ENCODE assay signal across 1 cellular context in the genomic region with DNA sequence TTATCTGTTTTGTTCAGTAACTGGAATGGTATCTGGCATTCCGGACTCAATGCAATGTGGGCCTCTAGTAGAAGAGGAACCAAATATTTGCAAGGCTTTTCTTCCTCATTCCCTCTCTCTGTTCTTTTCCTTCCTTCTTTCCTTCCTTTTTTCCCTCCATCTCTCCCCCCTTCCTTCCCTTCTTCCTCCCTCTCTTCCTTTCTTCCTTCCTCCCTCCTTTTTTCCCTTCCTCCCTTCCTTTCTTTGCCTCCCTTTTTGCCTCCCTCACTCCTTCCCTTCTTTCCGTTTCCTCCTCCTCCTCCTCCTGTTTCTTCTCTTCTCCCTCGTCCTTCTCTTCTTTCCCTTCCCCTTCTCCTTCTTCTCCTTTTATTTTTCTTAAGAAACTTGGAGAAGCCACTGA.
TF ChIP-seq lines count a peak whose summit lies in the region.

No MANE protein-coding gene starts in this region.

TF ChIP-seq in WTC11, 78 proteins besides CTCF, POLR2A, EP300 and RAD21 (continued from another document):
- TF ChIP-seq, protein P1, sequence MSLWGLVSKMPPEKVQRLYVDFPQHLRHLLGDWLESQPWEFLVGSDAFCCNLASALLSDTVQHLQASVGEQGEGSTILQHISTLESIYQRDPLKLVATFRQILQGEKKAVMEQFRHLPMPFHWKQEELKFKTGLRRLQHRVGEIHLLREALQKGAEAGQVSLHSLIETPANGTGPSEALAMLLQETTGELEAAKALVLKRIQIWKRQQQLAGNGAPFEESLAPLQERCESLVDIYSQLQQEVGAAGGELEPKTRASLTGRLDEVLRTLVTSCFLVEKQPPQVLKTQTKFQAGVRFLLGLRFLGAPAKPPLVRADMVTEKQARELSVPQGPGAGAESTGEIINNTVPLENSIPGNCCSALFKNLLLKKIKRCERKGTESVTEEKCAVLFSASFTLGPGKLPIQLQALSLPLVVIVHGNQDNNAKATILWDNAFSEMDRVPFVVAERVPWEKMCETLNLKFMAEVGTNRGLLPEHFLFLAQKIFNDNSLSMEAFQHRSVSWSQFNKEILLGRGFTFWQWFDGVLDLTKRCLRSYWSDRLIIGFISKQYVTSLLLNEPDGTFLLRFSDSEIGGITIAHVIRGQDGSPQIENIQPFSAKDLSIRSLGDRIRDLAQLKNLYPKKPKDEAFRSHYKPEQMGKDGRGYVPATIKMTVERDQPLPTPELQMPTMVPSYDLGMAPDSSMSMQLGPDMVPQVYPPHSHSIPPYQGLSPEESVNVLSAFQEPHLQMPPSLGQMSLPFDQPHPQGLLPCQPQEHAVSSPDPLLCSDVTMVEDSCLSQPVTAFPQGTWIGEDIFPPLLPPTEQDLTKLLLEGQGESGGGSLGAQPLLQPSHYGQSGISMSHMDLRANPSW (CRISPR knock-in tag; conservative IDR thresholded peaks at IDR 0.05; ENCODE audit: low read depth): no peak
- TF ChIP-seq, protein P2, sequence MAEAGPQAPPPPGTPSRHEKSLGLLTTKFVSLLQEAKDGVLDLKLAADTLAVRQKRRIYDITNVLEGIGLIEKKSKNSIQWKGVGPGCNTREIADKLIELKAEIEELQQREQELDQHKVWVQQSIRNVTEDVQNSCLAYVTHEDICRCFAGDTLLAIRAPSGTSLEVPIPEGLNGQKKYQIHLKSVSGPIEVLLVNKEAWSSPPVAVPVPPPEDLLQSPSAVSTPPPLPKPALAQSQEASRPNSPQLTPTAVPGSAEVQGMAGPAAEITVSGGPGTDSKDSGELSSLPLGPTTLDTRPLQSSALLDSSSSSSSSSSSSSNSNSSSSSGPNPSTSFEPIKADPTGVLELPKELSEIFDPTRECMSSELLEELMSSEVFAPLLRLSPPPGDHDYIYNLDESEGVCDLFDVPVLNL (CRISPR knock-in tag; IDR thresholded peaks at IDR 0.05; ENCODE audit: borderline replicate concordance, low read depth): no peak
- TF ChIP-seq SMAD3 (CRISPR knock-in tag; IDR thresholded peaks at IDR 0.05; ENCODE audit: borderline replicate concordance) (no peak), CREB1 (CRISPR knock-in tag; IDR thresholded peaks at IDR 0.05) (no peak)
- TF ChIP-seq, protein P3, sequence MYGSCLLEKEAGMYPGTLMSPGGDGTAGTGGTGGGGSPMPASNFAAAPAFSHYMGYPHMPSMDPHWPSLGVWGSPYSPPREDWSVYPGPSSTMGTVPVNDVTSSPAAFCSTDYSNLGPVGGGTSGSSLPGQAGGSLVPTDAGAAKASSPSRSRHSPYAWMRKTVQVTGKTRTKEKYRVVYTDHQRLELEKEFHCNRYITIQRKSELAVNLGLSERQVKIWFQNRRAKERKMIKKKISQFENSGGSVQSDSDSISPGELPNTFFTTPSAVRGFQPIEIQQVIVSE (CRISPR knock-in tag; IDR thresholded peaks at IDR 0.05; ENCODE audit: borderline replicate concordance): no peak
- TF ChIP-seq, protein P4, sequence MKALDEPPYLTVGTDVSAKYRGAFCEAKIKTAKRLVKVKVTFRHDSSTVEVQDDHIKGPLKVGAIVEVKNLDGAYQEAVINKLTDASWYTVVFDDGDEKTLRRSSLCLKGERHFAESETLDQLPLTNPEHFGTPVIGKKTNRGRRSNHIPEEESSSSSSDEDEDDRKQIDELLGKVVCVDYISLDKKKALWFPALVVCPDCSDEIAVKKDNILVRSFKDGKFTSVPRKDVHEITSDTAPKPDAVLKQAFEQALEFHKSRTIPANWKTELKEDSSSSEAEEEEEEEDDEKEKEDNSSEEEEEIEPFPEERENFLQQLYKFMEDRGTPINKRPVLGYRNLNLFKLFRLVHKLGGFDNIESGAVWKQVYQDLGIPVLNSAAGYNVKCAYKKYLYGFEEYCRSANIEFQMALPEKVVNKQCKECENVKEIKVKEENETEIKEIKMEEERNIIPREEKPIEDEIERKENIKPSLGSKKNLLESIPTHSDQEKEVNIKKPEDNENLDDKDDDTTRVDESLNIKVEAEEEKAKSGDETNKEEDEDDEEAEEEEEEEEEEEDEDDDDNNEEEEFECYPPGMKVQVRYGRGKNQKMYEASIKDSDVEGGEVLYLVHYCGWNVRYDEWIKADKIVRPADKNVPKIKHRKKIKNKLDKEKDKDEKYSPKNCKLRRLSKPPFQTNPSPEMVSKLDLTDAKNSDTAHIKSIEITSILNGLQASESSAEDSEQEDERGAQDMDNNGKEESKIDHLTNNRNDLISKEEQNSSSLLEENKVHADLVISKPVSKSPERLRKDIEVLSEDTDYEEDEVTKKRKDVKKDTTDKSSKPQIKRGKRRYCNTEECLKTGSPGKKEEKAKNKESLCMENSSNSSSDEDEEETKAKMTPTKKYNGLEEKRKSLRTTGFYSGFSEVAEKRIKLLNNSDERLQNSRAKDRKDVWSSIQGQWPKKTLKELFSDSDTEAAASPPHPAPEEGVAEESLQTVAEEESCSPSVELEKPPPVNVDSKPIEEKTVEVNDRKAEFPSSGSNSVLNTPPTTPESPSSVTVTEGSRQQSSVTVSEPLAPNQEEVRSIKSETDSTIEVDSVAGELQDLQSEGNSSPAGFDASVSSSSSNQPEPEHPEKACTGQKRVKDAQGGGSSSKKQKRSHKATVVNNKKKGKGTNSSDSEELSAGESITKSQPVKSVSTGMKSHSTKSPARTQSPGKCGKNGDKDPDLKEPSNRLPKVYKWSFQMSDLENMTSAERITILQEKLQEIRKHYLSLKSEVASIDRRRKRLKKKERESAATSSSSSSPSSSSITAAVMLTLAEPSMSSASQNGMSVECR (CRISPR knock-in tag; IDR thresholded peaks at IDR 0.05; ENCODE audit: borderline replicate concordance): no peak
- TF ChIP-seq, protein P5, sequence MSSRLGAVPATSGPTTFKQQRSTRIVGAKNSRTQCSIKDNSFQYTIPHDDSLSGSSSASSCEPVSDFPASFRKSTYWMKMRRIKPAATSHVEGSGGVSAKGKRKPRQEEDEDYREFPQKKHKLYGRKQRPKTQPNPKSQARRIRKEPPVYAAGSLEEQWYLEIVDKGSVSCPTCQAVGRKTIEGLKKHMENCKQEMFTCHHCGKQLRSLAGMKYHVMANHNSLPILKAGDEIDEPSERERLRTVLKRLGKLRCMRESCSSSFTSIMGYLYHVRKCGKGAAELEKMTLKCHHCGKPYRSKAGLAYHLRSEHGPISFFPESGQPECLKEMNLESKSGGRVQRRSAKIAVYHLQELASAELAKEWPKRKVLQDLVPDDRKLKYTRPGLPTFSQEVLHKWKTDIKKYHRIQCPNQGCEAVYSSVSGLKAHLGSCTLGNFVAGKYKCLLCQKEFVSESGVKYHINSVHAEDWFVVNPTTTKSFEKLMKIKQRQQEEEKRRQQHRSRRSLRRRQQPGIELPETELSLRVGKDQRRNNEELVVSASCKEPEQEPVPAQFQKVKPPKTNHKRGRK (CRISPR knock-in tag; IDR thresholded peaks at IDR 0.05; ENCODE audit: borderline replicate concordance): peak; percentile 55; the same call in 1 of the 2 replicates
